Comparison of ENCODE assay signal across 8 cellular contexts in genomic region chr16:29808219-29808900, GRCh38. TPM values are rescaled to one million over a fixed set of nuclear protein-coding genes. Genes with fewer than 3 reads are reported as not detected.
DNase-seq lines count a peak whose midpoint lies in the region; ATAC-seq and TF ChIP-seq lines count a peak whose summit lies in the region.

No MANE protein-coding gene starts in this region.

- peaks cover 31% of the 10 kb centered on the region for H3K79me2 ChIP-seq in fibroblast of lung (ENCODE audit: control insufficient read depth, insufficient read depth, low read length)

- POLR2A ChIA-PET in WTC11 (lab: Charles Lee) = interaction anchor here (0.6 to 2.4 kb wide), 6 partner anchors 8 to 239 kb away, joined by 3 to 12 read pairs (median 4); partner anchors contain the start of genes ASPHD1, CDIPT and PAGR1

- no peaks in the 10 kb centered on the region for H3K9me3 Mint-ChIP-seq in WTC11

- H4K20me1 ChIP-seq in fibroblast of lung (ENCODE audit: control insufficient read depth, extremely low read depth, insufficient read depth, low read length) = no peaks in the 10 kb centered on the region

- no peak for DNase-seq in HFF-Myc (ENCODE audit: extremely low read depth, low read depth)
- no peak for DNase-seq in WTC11 (ENCODE audit: low spot score)
- no peak for DNase-seq in fibroblast of lung (ENCODE audit: low read depth in 2 of 2)
- peak in 1 of 2 donors; percentile 25 for DNase-seq in gastrocnemius medialis
- no peak for DNase-seq in superior temporal gyrus (ENCODE audit: extremely low spot score)
- no peak for DNase-seq in ACHN

- TF ChIP-seq CTCF in HFF-Myc (IDR thresholded peaks at IDR 0.05; ENCODE audit: low read depth, low read length, missing control alignments) = no peak
- no peak for TF ChIP-seq CTCF in WTC11 (IDR thresholded peaks at IDR 0.05)
- no peak for TF ChIP-seq CTCF in fibroblast of lung (conservative IDR thresholded peaks at IDR 0.05 in 1 of 2, IDR thresholded peaks at IDR 0.05 in 1 of 2; ENCODE audit: low read depth in 1 of 2, low read length in 2 of 2)
- no peak for TF ChIP-seq CTCF in gastrocnemius medialis (IDR thresholded peaks at IDR 0.05 in 4 of 5, conservative IDR thresholded peaks at IDR 0.05 in 1 of 5)

- no peaks in the 10 kb centered on the region for H3K9me3 ChIP-seq in fibroblast of lung (ENCODE audit: control insufficient read depth, insufficient read depth, low read depth, low read length)
- no peaks in the 10 kb centered on the region for H3K9me3 ChIP-seq in gastrocnemius medialis

- H3K36me3 Mint-ChIP-seq in WTC11 = peaks cover 10% of the 10 kb centered on the region

- peak overlapping the region; percentile 97 for H3K27ac Mint-ChIP-seq in WTC11

- no peak overlapping the region for H2AFZ ChIP-seq in fibroblast of lung (ENCODE audit: low read length)

- H3K27me3 Mint-ChIP-seq in WTC11 (ENCODE audit: low read depth) = no peaks in the 10 kb centered on the region

- peak overlapping the region; percentile 74 for H3K4me3 ChIP-seq in HFF-Myc (replicated peaks; ENCODE audit: low read depth, low read length)
- peak overlapping the region; percentile 58 to 79 (median 72) for H3K4me3 ChIP-seq in fibroblast of lung (replicated peaks in 1 of 4; ENCODE audit: control extremely low read depth in 1 of 4, insufficient read depth in 1 of 4, low read depth in 3 of 4, low read length in 4 of 4)
- peak overlapping the region; percentile 56 to 61 (median 60) for H3K4me3 ChIP-seq in gastrocnemius medialis

- peak overlapping the region; percentile 92 for H3K4me2 ChIP-seq in fibroblast of lung (ENCODE audit: extremely low read depth, insufficient read depth, low read length)

- H3K4me1 ChIP-seq in fibroblast of lung (ENCODE audit: control insufficient read depth, extremely low read depth, insufficient read depth, low read length) (peaks cover 29% of the 10 kb centered on the region), gastrocnemius medialis (peaks cover 49 to 60% of the 10 kb centered on the region in 2 donors)

- CTCF ChIA-PET in WTC11 (lab: Charles Lee) = interaction anchor here (0.8 to 3.3 kb wide), 13 partner anchors 8 to 257 kb away, joined by 3 to 33 read pairs (median 10); partner anchors contain the start of genes ALDOA, ASPHD1, CDIPT and KIF22

- H3K27me3 ChIP-seq in fibroblast of lung (ENCODE audit: control insufficient read depth, insufficient read depth, low read length) (no peaks in the 10 kb centered on the region), gastrocnemius medialis (no peaks in the 10 kb centered on the region)

- H3K27ac ChIP-seq in fibroblast of lung (ENCODE audit: insufficient read depth, low read length) = peak overlapping the region; percentile 81
- H3K27ac ChIP-seq in gastrocnemius medialis = peak overlapping the region; percentile 89 to 99 (median 96)

- H3K9ac ChIP-seq in fibroblast of lung (ENCODE audit: insufficient read depth, low read length) = peak overlapping the region; percentile 40

- H3K4me3 Mint-ChIP-seq in WTC11 = peak overlapping the region; percentile 88

- intact Hi-C loops in gastrocnemius medialis (cut with DNase I; ENCODE audit: low total_unique reads) = loop anchor here (2.0 to 10.0 kb wide), 7 partner anchors 119 to 1271 kb away; partner anchors contain the start of genes ALDOA, KCTD13, MYL11 and NUPR1

- no peak for TF ChIP-seq POLR2A in gastrocnemius medialis (IDR thresholded peaks at IDR 0.05)

- ATAC-seq in WTC11 (no peak), gastrocnemius medialis (no peak), GM18909 (IDR thresholded peaks at IDR 0.05; ENCODE audit: poor library complexity, unreplicated experiment) (no peak), HG02870 (IDR thresholded peaks at IDR 0.05; ENCODE audit: unreplicated experiment) (no peak)

- peaks cover 12% of the 10 kb centered on the region for H3K36me3 ChIP-seq in fibroblast of lung (ENCODE audit: control insufficient read depth, insufficient read depth, low read length)
- peaks cover 0 to 11% of the 10 kb centered on the region in 2 donors for H3K36me3 ChIP-seq in gastrocnemius medialis

- in situ Hi-C loops in gastrocnemius medialis (cut with MboI; ENCODE audit: low sequenced_read_pairs in 4 of 4) (no loop called here), ACHN (cut with HindIII; ENCODE audit: low pct_ligation_motif_present, low pct_unique_long_range_greater_than_20kb, low sequenced_read_pairs) (no loop called here)

- H3K4me1 Mint-ChIP-seq in WTC11 = peaks cover 51% of the 10 kb centered on the region

TF ChIP-seq in WTC11, 78 proteins besides CTCF, POLR2A, EP300 and RAD21:
- TF ChIP-seq ZBTB43 (CRISPR knock-in tag; IDR thresholded peaks at IDR 0.05) (no peak), NFYB (CRISPR knock-in tag; conservative IDR thresholded peaks at IDR 0.05; ENCODE audit: low read depth) (no peak)

RNA-seq across cellular contexts. Expression of gene MAZ, which starts 2.0 kb away (rescaled TPM):
- total RNA-seq in WTC11 (2021) (392 to 405 TPM (median 395 TPM) in 3 replicates), fibroblast of lung (131 and 136 TPM in 2 replicates), gastrocnemius medialis (100 to 1,000 TPM in 2 of 4 donors, 10 to 100 TPM in 2; 68.7 to 145 (median 96.4) TPM)
- polyA plus RNA-seq in fibroblast of lung = 68.1 and 96.6 TPM in 2 replicates
- 153 and 184 TPM in 2 replicates for polyA plus RNA-seq in fibroblast of lung (2012)
- polyA minus RNA-seq in fibroblast of lung (ENCODE audit: low replicate concordance) = 269 and 515 TPM in 2 replicates

RNA-seq across cellular contexts. Expression of gene PRRT2, which starts 3.6 kb away (rescaled TPM):
- total RNA-seq in WTC11 (2021) (20.5 to 25.3 TPM (median 23.6 TPM) in 3 replicates), fibroblast of lung (2.1 TPM in 2 replicates), gastrocnemius medialis (1 to 10 TPM in 1 of 4 donors, not detected in 3; 3.5 TPM)
- 1.3 and 2.9 TPM in 2 replicates for polyA plus RNA-seq in fibroblast of lung
- polyA plus RNA-seq in fibroblast of lung (2012) = 1.9 and 3.1 TPM in 2 replicates
- 5.5 and 5.9 TPM in 2 replicates for polyA minus RNA-seq in fibroblast of lung (ENCODE audit: low replicate concordance)

RNA-seq across cellular contexts. Expression of gene PAGR1, which starts 7.6 kb away (rescaled TPM):
- total RNA-seq in WTC11 (2021) = 60.1 to 69.0 TPM (median 66.8 TPM) in 3 replicates
- total RNA-seq in fibroblast of lung = 10.7 and 12.1 TPM in 2 replicates
- 10.0 and 16.2 TPM in 2 replicates for polyA plus RNA-seq in fibroblast of lung
- 12.3 and 19.5 TPM in 2 replicates for polyA plus RNA-seq in fibroblast of lung (2012)
- polyA minus RNA-seq in fibroblast of lung (ENCODE audit: low replicate concordance) = 1.2 and 1.7 TPM in 2 replicates
- total RNA-seq in gastrocnemius medialis = 10 to 100 TPM; 15.5 to 29.2 (median 21.7) TPM

RNA-seq across cellular contexts. Expression of gene MVP, which starts 11.9 kb away (rescaled TPM):
- total RNA-seq in WTC11 (2021) = 8.9 to 10.8 TPM (median 10.0 TPM) in 3 replicates
- 336 and 518 TPM in 2 replicates for total RNA-seq in fibroblast of lung
- 208 and 214 TPM in 2 replicates for polyA plus RNA-seq in fibroblast of lung
- 336 and 399 TPM in 2 replicates for polyA plus RNA-seq in fibroblast of lung (2012)
- 1,738 and 1,898 TPM in 2 replicates for polyA minus RNA-seq in fibroblast of lung (ENCODE audit: low replicate concordance)
- total RNA-seq in gastrocnemius medialis = 10 to 100 TPM; 40.3 to 77.5 (median 47.6) TPM

RNA-seq across cellular contexts. Expression of gene KIF22, which starts 17.8 kb away (rescaled TPM):
- total RNA-seq in WTC11 (2021) (165 to 182 TPM (median 175 TPM) in 3 replicates), fibroblast of lung (4.4 and 17.7 TPM in 2 replicates), gastrocnemius medialis (10 to 100 TPM in 3 of 4 donors, 1 to 10 TPM in 1; 9.0 to 13.9 (median 12.8) TPM)
- polyA plus RNA-seq in fibroblast of lung = 12.3 and 43.3 TPM in 2 replicates
- polyA plus RNA-seq in fibroblast of lung (2012) = 15.3 and 41.2 TPM in 2 replicates
- polyA minus RNA-seq in fibroblast of lung (ENCODE audit: low replicate concordance) = 24.0 and 72.1 TPM in 2 replicates
